In the genomic region with DNA sequence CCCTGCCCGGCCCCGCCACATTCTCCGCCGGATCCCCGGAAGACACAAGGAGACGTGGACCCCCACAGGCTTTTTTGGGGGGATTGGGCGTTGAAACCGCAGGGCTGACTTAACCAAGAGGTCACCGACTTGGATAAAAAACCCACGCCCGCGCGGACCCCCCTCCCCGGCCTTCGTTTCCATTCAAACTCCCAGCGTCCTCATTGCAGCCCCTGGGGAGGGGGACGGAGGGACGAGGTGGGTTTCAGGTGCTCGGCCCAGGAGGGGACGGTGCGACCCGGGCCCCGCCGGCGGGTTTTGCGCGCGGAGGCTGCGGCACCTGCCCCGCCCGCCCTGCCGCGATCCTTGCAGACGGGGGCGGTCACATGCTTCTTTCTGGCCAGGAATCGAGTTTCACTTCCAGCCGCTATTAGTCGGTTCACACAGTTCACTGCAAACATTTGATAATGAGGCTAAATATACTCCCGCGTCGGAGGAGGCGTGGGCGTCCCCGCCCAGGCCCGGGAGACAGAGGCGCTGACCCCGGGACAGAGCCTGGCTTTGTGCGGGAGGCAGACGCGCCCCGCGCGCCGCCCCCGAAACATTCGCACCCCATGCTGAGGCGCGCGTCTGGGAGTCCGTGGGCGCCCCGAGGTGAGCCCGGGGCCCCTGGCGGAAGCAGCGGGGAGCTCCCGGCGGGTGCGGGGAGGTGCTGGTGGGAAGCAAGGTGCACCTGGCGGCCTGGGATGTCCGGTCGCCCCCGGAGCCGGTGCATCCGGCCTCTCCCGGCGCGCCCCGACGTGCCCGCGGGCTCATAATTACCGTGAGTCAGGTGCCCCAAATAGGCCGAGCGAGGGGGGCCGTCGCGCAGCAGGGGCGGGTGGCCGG, we compare ENCODE assay signal across 8 cellular contexts. TPM values are rescaled to one million over a fixed set of nuclear protein-coding genes. Genes with fewer than 3 reads are reported as not detected.
DNase-seq lines count a peak whose midpoint lies in the region; ATAC-seq and TF ChIP-seq lines count a peak whose summit lies in the region.

No MANE protein-coding gene starts in this region.

- peak overlapping the region; percentile 89 for H3K9ac ChIP-seq in smooth muscle cell (ENCODE audit: low read depth)

- peak overlapping the region; percentile 96 for H3K4me2 ChIP-seq in smooth muscle cell

- no peak for TF ChIP-seq CTCF in natural killer cell (IDR thresholded peaks at IDR 0.05)
- TF ChIP-seq CTCF in astrocyte of the spinal cord (IDR thresholded peaks at IDR 0.05; ENCODE audit: low read depth, low read length): no peak
- TF ChIP-seq CTCF in smooth muscle cell (IDR thresholded peaks at IDR 0.05; ENCODE audit: borderline replicate concordance, insufficient read depth, poor library complexity, severe bottlenecking): no peak

- no peaks in the 10 kb centered on the region for H3K36me3 ChIP-seq in smooth muscle cell (ENCODE audit: low read depth)

- peak overlapping the region; percentile 53 for H3K27ac ChIP-seq in smooth muscle cell (ENCODE audit: low read depth)

- H3K9me3 ChIP-seq in smooth muscle cell (replicated peaks; ENCODE audit: low read depth): no peaks in the 10 kb centered on the region

- WGBS in smooth muscle cell (ENCODE audit: low lambda C conversion rate): 3% methylated on average over 69 of the region's 89 CpGs

- peaks cover 6 to 22% of the 10 kb centered on the region in 2 donors for H3K27me3 Mint-ChIP-seq in natural killer cell (ENCODE audit: low read depth in 2 of 2)
- H3K27me3 Mint-ChIP-seq in natural killer cell treated with Interleukin-12 subunit alpha and Interleukin-12 subunit beta and Interleukin-15 and Interleukin-18, amount 100 ng/mL, for 72 hours: peaks cover 7 to 15% of the 10 kb centered on the region in 2 donors

- peaks cover 9% of the 10 kb centered on the region for H3F3A ChIP-seq in smooth muscle cell (ENCODE audit: low read depth)

- peaks cover 16% of the 10 kb centered on the region for H4K20me1 ChIP-seq in smooth muscle cell (ENCODE audit: low read depth)

- no peak overlapping the region for H2AFZ ChIP-seq in smooth muscle cell (ENCODE audit: low read depth)

- no peak overlapping the region for H3K27ac Mint-ChIP-seq in natural killer cell
- H3K27ac Mint-ChIP-seq in natural killer cell treated with Interleukin-12 subunit alpha and Interleukin-12 subunit beta and Interleukin-15 and Interleukin-18, amount 100 ng/mL, for 72 hours: no peak overlapping the region

- H3K27me3 ChIP-seq in smooth muscle cell (ENCODE audit: low read depth): no peaks in the 10 kb centered on the region

- H3K79me2 ChIP-seq in smooth muscle cell (ENCODE audit: low read depth): peaks cover 22% of the 10 kb centered on the region

- H3K4me1 Mint-ChIP-seq in natural killer cell: peaks cover 0 to 12% of the 10 kb centered on the region in 2 donors
- H3K4me1 Mint-ChIP-seq in natural killer cell treated with Interleukin-12 subunit alpha and Interleukin-12 subunit beta and Interleukin-15 and Interleukin-18, amount 100 ng/mL, for 72 hours (ENCODE audit: low read depth in 2 of 2): peaks cover 0 to 4% of the 10 kb centered on the region in 2 donors

- peaks cover 19% of the 10 kb centered on the region for H3K4me1 ChIP-seq in smooth muscle cell (ENCODE audit: low read depth)

- H3K9me3 Mint-ChIP-seq in natural killer cell: no peaks in the 10 kb centered on the region
- H3K9me3 Mint-ChIP-seq in natural killer cell treated with Interleukin-12 subunit alpha and Interleukin-12 subunit beta and Interleukin-15 and Interleukin-18, amount 100 ng/mL, for 72 hours: no peaks in the 10 kb centered on the region

- H3K4me3 Mint-ChIP-seq in natural killer cell: peak overlapping the region; percentile 69
- no peak overlapping the region for H3K4me3 Mint-ChIP-seq in natural killer cell treated with Interleukin-12 subunit alpha and Interleukin-12 subunit beta and Interleukin-15 and Interleukin-18, amount 100 ng/mL, for 72 hours

- H3K4me3 ChIP-seq in astrocyte of the spinal cord (ENCODE audit: low read depth, low read length) (peak overlapping the region; percentile 21), smooth muscle cell (peak overlapping the region; percentile 58)

- no peak for DNase-seq in natural killer cell
- DNase-seq in natural killer cell treated with Interleukin-12 subunit alpha and Interleukin-12 subunit beta and Interleukin-15 and Interleukin-18, amount 100 ng/mL, for 72 hours (ENCODE audit: low spot score): no peak
- DNase-seq in NCI-H2171 treated with DMSO at 0.1 percent for 48 hours (lab: John Stamatoyannopoulos, UW): peak; percentile 60
- DNase-seq in astrocyte of the spinal cord (ENCODE audit: low read depth, low spot score): peak; percentile 23
- peak; percentile 45 for DNase-seq in iPS-NIHi7 (ENCODE audit: extremely low spot score)
- peak; percentile 52 for DNase-seq in smooth muscle cell (lab: John Stamatoyannopoulos, UW; ENCODE audit: unreplicated experiment)
- DNase-seq in activated CD4-positive, CD25-positive, alpha-beta regulatory T cell treated with anti-CD3 and anti-CD28 coated beads, Interleukin-2, amount 50 U/mL, for 72 hours: no peak

- intact Hi-C loops in natural killer cell (cut with micrococcal nuclease): no loop called here

- H3K36me3 Mint-ChIP-seq in natural killer cell: no peaks in the 10 kb centered on the region
- H3K36me3 Mint-ChIP-seq in natural killer cell treated with Interleukin-12 subunit alpha and Interleukin-12 subunit beta and Interleukin-15 and Interleukin-18, amount 100 ng/mL, for 72 hours: no peaks in the 10 kb centered on the region

- peak in 2 of 3 donors; percentile 48 to 56 for ATAC-seq in natural killer cell
- ATAC-seq in natural killer cell treated with Interleukin-12 subunit alpha and Interleukin-12 subunit beta and Interleukin-15 and Interleukin-18, amount 100 ng/mL, for 72 hours: no peak
- ATAC-seq in GM19397 (IDR thresholded peaks at IDR 0.05; ENCODE audit: unreplicated experiment): no peak

- in situ Hi-C loops in astrocyte of the spinal cord (cut with HindIII; ENCODE audit: low sequenced_read_pairs): no loop called here

RNA-seq across cellular contexts. Expression of gene PDGFA, which starts 2.7 kb away (rescaled TPM):
- total RNA-seq in natural killer cell: 1 to 10 TPM in 2 of 3 donors, under 1 TPM in 1; 0.86 to 2.0 (median 1.5) TPM
- total RNA-seq in natural killer cell treated with Interleukin-12 subunit alpha and Interleukin-12 subunit beta and Interleukin-15 and Interleukin-18, amount 100 ng/mL, for 72 hours: 1 to 10 TPM; 1.3 to 5.0 TPM
- total RNA-seq in smooth muscle cell: 68.1 and 97.2 TPM in 2 replicates
- polyA plus RNA-seq in smooth muscle cell: 32.0 and 33.7 TPM in 2 replicates

Comparison
In these comparisons a context has a peak if more than half of its experiments do, and no peak if none do; other contexts are left out.
1. ATAC-seq: peak in natural killer cell (2 of 3); none in natural killer cell treated with Interleukin-12 subunit alpha and Interleukin-12 subunit beta and Interleukin-15 and Interleukin-18, amount 100 ng/mL, for 72 hours (0 of 2) and GM19397 (single experiment).
2. DNase-seq: peak in NCI-H2171 treated with DMSO at 0.1 percent for 48 hours (single experiment), astrocyte of the spinal cord (single experiment), iPS-NIHi7 (single experiment) and smooth muscle cell (single experiment); none in natural killer cell (single experiment), natural killer cell treated with Interleukin-12 subunit alpha and Interleukin-12 subunit beta and Interleukin-15 and Interleukin-18, amount 100 ng/mL, for 72 hours (single experiment) and activated CD4-positive, CD25-positive, alpha-beta regulatory T cell treated with anti-CD3 and anti-CD28 coated beads, Interleukin-2, amount 50 U/mL, for 72 hours (single experiment).
3. RNA of gene PDGFA, which starts 2.7 kb away (total RNA-seq): 68.1 to 97.2 TPM in smooth muscle cell; 1.3 to 5.0 TPM in natural killer cell treated with Interleukin-12 subunit alpha and Interleukin-12 subunit beta and Interleukin-15 and Interleukin-18, amount 100 ng/mL, for 72 hours and 0.86 to 2.0 TPM in natural killer cell; every median in the first group is over 10 times any median in the second.